Comparison of ENCODE assay signal across 1 cellular context in the genomic region with DNA sequence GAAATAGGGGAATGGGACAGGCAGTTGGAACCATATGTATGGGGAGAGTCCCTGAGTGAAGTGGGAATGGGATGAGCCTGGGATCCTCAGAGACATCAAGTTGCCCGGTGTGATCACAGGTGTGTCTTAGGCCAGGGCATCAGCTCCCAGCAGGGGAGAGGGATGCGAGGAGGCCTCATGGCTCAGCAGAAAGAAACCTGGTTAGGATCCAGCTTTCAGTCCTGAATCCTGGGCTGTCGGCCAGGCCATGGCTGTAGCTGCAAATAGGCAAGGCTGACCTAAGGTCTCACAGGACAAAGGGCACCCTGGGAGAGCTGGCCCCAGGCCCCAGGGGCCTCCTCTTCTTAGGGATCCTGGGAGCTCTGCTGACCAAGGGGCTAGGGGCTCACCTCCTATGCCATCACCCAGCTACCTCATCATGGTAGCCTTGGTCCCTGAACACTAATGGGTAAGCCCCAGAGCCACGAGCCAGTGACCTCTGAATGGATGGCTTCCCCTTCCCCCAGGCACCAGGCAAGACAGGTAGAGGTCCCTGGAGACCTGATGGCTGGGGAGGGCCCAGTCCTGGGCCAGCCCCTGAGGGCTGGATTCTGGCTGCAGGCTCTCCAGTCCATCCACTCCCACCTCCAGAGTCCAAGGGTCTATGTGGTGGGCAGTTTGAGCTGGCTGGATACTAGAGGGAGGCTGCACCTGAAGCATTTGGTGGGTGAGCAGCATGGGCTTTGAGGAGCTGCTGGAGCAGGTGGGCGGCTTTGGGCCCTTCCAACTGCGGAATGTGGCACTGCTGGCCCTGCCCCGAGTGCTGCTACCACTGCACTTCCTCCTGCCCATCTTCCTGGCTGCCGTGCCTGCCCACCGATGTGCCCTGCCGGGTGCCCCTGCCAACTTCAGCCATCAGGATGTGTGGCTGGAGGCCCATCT.
TF ChIP-seq lines count a peak whose summit lies in the region.

A gene with protein sequence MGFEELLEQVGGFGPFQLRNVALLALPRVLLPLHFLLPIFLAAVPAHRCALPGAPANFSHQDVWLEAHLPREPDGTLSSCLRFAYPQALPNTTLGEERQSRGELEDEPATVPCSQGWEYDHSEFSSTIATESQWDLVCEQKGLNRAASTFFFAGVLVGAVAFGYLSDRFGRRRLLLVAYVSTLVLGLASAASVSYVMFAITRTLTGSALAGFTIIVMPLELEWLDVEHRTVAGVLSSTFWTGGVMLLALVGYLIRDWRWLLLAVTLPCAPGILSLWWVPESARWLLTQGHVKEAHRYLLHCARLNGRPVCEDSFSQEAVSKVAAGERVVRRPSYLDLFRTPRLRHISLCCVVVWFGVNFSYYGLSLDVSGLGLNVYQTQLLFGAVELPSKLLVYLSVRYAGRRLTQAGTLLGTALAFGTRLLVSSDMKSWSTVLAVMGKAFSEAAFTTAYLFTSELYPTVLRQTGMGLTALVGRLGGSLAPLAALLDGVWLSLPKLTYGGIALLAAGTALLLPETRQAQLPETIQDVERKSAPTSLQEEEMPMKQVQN (plus strand): TSS at position 617 of the 921 bp plus-strand sequence. CDS start 99 bp downstream, at position 716.

TF ChIP-seq in GM12878, 131 proteins besides CTCF, POLR2A, EP300 and RAD21:
- TF ChIP-seq ZNF24 (IDR thresholded peaks at IDR 0.05) (no peak), SMAD1 (IDR thresholded peaks at IDR 0.05; ENCODE audit: low read depth, partially characterized antibody) (no peak), POU2F2 (IDR thresholded peaks at IDR 0.05; ENCODE audit: borderline replicate concordance, low read depth, low read length) (no peak), YBX1 (IDR thresholded peaks at IDR 0.05) (no peak), BCL11A (IDR thresholded peaks at IDR 0.05; ENCODE audit: low read depth, low read length) (no peak)
- TF ChIP-seq, protein P1, sequence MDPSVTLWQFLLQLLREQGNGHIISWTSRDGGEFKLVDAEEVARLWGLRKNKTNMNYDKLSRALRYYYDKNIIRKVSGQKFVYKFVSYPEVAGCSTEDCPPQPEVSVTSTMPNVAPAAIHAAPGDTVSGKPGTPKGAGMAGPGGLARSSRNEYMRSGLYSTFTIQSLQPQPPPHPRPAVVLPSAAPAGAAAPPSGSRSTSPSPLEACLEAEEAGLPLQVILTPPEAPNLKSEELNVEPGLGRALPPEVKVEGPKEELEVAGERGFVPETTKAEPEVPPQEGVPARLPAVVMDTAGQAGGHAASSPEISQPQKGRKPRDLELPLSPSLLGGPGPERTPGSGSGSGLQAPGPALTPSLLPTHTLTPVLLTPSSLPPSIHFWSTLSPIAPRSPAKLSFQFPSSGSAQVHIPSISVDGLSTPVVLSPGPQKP (IDR thresholded peaks at IDR 0.05; ENCODE audit: low read depth, low read length): no peak
TF ChIP-seq in GM12878: peak in this region for 0.
